38 cellular contexts compared by ENCODE assay signal in genomic region chr2:205190528-205190927, GRCh38.
"Had no signal": no experiment of that assay in that cellular context is flagged by ENCODE, and none has a peak within 500 bp of the region (broad histone marks: within the 10 kb centered on the region; RNA-seq: fewer than 3 reads in every experiment).

No MANE protein-coding gene starts in this region.

- H3K9me3 Mint-ChIP-seq: activated naive CD4-positive, alpha-beta T cell treated with anti-CD3 and anti-CD28 coated beads for 36 hours; activated naive CD4-positive, alpha-beta T cell treated with anti-CD3 and anti-CD28 coated beads, Interleukin-2, amount 10 ng/mL, durations not matched to agents 7 days and 5 days; activated naive CD4-positive, alpha-beta T cell treated with anti-CD3 and anti-CD28 coated beads, Interleukin-2, amount 50 U/mL, for 24 hours; activated naive CD4-positive, alpha-beta T cell treated with anti-CD3 and anti-CD28 coated beads, Interleukin-2, amount 50 U/mL, for 72 hours; activated T-cell treated with anti-CD3 and anti-CD28 coated beads, Interleukin-2, amount 50 U/mL, for 24 hours; activated T-cell treated with anti-CD3 and anti-CD28 coated beads, Interleukin-2, amount 50 U/mL, for 4 hours; activated T-cell treated with anti-CD3 and anti-CD28 coated beads, Interleukin-2, amount 50 U/mL, for 72 hours; activated T-helper 1 cell treated with anti-CD3 and anti-CD28 coated beads, Interleukin-12 subunit alpha, Interleukin-12 subunit beta, Interleukin-2, Interleukin-4 antibody, amounts not matched to agents 30 ng/mL and 10 ng/mL and 1 ng/mL, durations not matched to agents 14 hours and 24 hours and 36 hours; activated T-helper 17 cell treated with anti-CD3 and anti-CD28 coated beads, Interleukin-2, amount 50 U/mL, for 72 hours; activated T-helper 2 cell treated with anti-CD3 and anti-CD28 coated beads, Interferon-gamma antibody, Interleukin-2, Interleukin-4, amounts not matched to agents 10 μg/mL and 5 μg/mL and 100 μg/mL, durations not matched to agents 14 hours and 24 hours and 36 hours; brain; central memory CD8-positive, alpha-beta T cell had no signal

- H3K36me3 ChIP-seq: adrenal gland, brain microvascular endothelial cell, breast epithelium, cardiac muscle cell had no signal

- H3K4me1 Mint-ChIP-seq: activated naive CD8-positive, alpha-beta T cell treated with anti-CD3 and anti-CD28 coated beads, Interleukin-2, amount 10 ng/mL, durations not matched to agents 7 days and 5 days; activated T-helper 17 cell treated with anti-CD3 and anti-CD28 coated beads, Interleukin-2, amount 50 U/mL, for 72 hours; central memory CD8-positive, alpha-beta T cell had no signal

- DNase-seq: activated effector memory CD4-positive, alpha-beta T cell treated with anti-CD3 and anti-CD28 coated beads, Interleukin-2, amount 50 U/mL, for 16 hours; activated effector memory CD4-positive, alpha-beta T cell treated with Interleukin-2 at 50 U/mL for 16 hours; activated gamma-delta T cell; activated gamma-delta T cell treated with Interleukin-2 at 50 U/mL for 16 hours; activated naive CD4-positive, alpha-beta T cell; activated naive CD4-positive, alpha-beta T cell treated with anti-CD3 and anti-CD28 coated beads for 36 hours; activated naive CD4-positive, alpha-beta T cell treated with anti-CD3 and anti-CD28 coated beads, Interleukin-2, amount 10 ng/mL, durations not matched to agents 7 days and 5 days; activated naive CD4-positive, alpha-beta T cell treated with anti-CD3 and anti-CD28 coated beads, Interleukin-2, amount 50 U/mL, for 16 hours; activated naive CD4-positive, alpha-beta T cell treated with Interleukin-2 at 50 U/mL for 16 hours; activated naive CD8-positive, alpha-beta T cell treated with anti-CD3 and anti-CD28 coated beads, Interleukin-2, amount 10 ng/mL, durations not matched to agents 7 days and 5 days; activated T-cell treated with anti-CD3 and anti-CD28 coated beads, Interleukin-2, amount 50 U/mL, for 1 hour; activated T-cell treated with anti-CD3 and anti-CD28 coated beads, Interleukin-2, amount 50 U/mL, for 24 hours; activated T-cell treated with anti-CD3 and anti-CD28 coated beads, Interleukin-2, amount 50 U/mL, for 4 hours; activated T-cell treated with anti-CD3 and anti-CD28 coated beads, Interleukin-2, amount 50 U/mL, for 48 hours; activated T-cell treated with anti-CD3 and anti-CD28 coated beads, Interleukin-2, amount 50 U/mL, for 72 hours; adrenal gland; amniotic stem cell; amygdala; anterior cingulate cortex; aorta; body of pancreas; brain microvascular endothelial cell; caudate nucleus; central memory CD4-positive, alpha-beta T cell; cerebellar nuclear complex had no signal

- FAIRE-seq: astrocyte, bronchial epithelial cell had no signal

- H3K27ac ChIP-seq: adrenal gland, ascending aorta, body of pancreas, brain microvascular endothelial cell, breast epithelium, cardiac muscle cell had no signal

- H3K27me3 ChIP-seq: adrenal gland, ascending aorta, body of pancreas, brain microvascular endothelial cell, breast epithelium, cardiac muscle cell had no signal

- ATAC-seq: activated naive CD4-positive, alpha-beta T cell treated with anti-CD3 and anti-CD28 coated beads, Interleukin-2, amount 50 U/mL, for 72 hours; activated T-cell treated with anti-CD3 and anti-CD28 coated beads, Interleukin-2, amount 50 U/mL, for 4 hours; activated T-cell treated with anti-CD3 and anti-CD28 coated beads, Interleukin-2, amount 50 U/mL, for 72 hours; activated T-helper 17 cell treated with anti-CD3 and anti-CD28 coated beads, Interleukin-2, amount 50 U/mL, for 72 hours; body of pancreas had no signal

- H3K27me3 Mint-ChIP-seq: activated naive CD4-positive, alpha-beta T cell treated with anti-CD3 and anti-CD28 coated beads, Interleukin-2, amount 10 ng/mL, durations not matched to agents 7 days and 5 days; activated naive CD4-positive, alpha-beta T cell treated with anti-CD3 and anti-CD28 coated beads, Interleukin-2, amount 50 U/mL, for 24 hours; activated naive CD8-positive, alpha-beta T cell; activated naive CD8-positive, alpha-beta T cell treated with anti-CD3 and anti-CD28 coated beads, Interleukin-2, amount 10 ng/mL, durations not matched to agents 7 days and 5 days; activated T-cell treated with anti-CD3 and anti-CD28 coated beads, Interleukin-2, amount 50 U/mL, for 24 hours; activated T-helper 17 cell treated with anti-CD3 and anti-CD28 coated beads, Interleukin-2, amount 50 U/mL, for 72 hours; central memory CD8-positive, alpha-beta T cell had no signal

- H3K4me1 ChIP-seq: adrenal gland, ascending aorta, body of pancreas, breast epithelium had no signal

- H3K4me3 ChIP-seq: adrenal gland, ascending aorta, body of pancreas, breast epithelium, cardiac muscle cell had no signal

- H3K27ac Mint-ChIP-seq: activated naive CD4-positive, alpha-beta T cell treated with anti-CD3 and anti-CD28 coated beads for 36 hours; activated naive CD4-positive, alpha-beta T cell treated with anti-CD3 and anti-CD28 coated beads, Interleukin-2, amount 10 ng/mL, durations not matched to agents 7 days and 5 days; activated naive CD4-positive, alpha-beta T cell treated with anti-CD3 and anti-CD28 coated beads, Interleukin-2, amount 50 U/mL, for 24 hours; activated naive CD4-positive, alpha-beta T cell treated with anti-CD3 and anti-CD28 coated beads, Interleukin-2, amount 50 U/mL, for 72 hours; activated naive CD8-positive, alpha-beta T cell; activated naive CD8-positive, alpha-beta T cell treated with anti-CD3 and anti-CD28 coated beads, Interleukin-2, amount 10 ng/mL, durations not matched to agents 7 days and 5 days; activated T-cell treated with anti-CD3 and anti-CD28 coated beads, Interleukin-2, amount 50 U/mL, for 24 hours; activated T-cell treated with anti-CD3 and anti-CD28 coated beads, Interleukin-2, amount 50 U/mL, for 72 hours; activated T-helper 1 cell treated with anti-CD3 and anti-CD28 coated beads, Interleukin-12 subunit alpha, Interleukin-12 subunit beta, Interleukin-2, Interleukin-4 antibody, amounts not matched to agents 30 ng/mL and 10 ng/mL and 1 ng/mL, durations not matched to agents 14 hours and 24 hours and 36 hours; activated T-helper 17 cell treated with anti-CD3 and anti-CD28 coated beads, Interleukin-2, amount 50 U/mL, for 72 hours; activated T-helper 2 cell treated with anti-CD3 and anti-CD28 coated beads, Interferon-gamma antibody, Interleukin-2, Interleukin-4, amounts not matched to agents 10 μg/mL and 5 μg/mL and 100 μg/mL, durations not matched to agents 14 hours and 24 hours and 36 hours had no signal

- H3K9me3 ChIP-seq: adrenal gland, ascending aorta, body of pancreas, breast epithelium had no signal

- H3K4me3 Mint-ChIP-seq: activated naive CD4-positive, alpha-beta T cell treated with anti-CD3 and anti-CD28 coated beads for 36 hours; activated naive CD4-positive, alpha-beta T cell treated with anti-CD3 and anti-CD28 coated beads, Interleukin-2, amount 10 ng/mL, durations not matched to agents 7 days and 5 days; activated naive CD4-positive, alpha-beta T cell treated with anti-CD3 and anti-CD28 coated beads, Interleukin-2, amount 50 U/mL, for 24 hours; activated naive CD8-positive, alpha-beta T cell; activated naive CD8-positive, alpha-beta T cell treated with anti-CD3 and anti-CD28 coated beads, Interleukin-2, amount 10 ng/mL, durations not matched to agents 7 days and 5 days; activated T-cell treated with anti-CD3 and anti-CD28 coated beads, Interleukin-2, amount 50 U/mL, for 24 hours; activated T-cell treated with anti-CD3 and anti-CD28 coated beads, Interleukin-2, amount 50 U/mL, for 4 hours; activated T-cell treated with anti-CD3 and anti-CD28 coated beads, Interleukin-2, amount 50 U/mL, for 72 hours; activated T-helper 1 cell treated with anti-CD3 and anti-CD28 coated beads, Interleukin-12 subunit alpha, Interleukin-12 subunit beta, Interleukin-2, Interleukin-4 antibody, amounts not matched to agents 30 ng/mL and 10 ng/mL and 1 ng/mL, durations not matched to agents 14 hours and 24 hours and 36 hours; activated T-helper 17 cell treated with anti-CD3 and anti-CD28 coated beads, Interleukin-2, amount 50 U/mL, for 72 hours; brain; central memory CD8-positive, alpha-beta T cell had no signal

- H3K36me3 Mint-ChIP-seq: activated naive CD4-positive, alpha-beta T cell treated with anti-CD3 and anti-CD28 coated beads, Interleukin-2, amount 50 U/mL, for 24 hours; activated naive CD4-positive, alpha-beta T cell treated with anti-CD3 and anti-CD28 coated beads, Interleukin-2, amount 50 U/mL, for 72 hours; activated naive CD8-positive, alpha-beta T cell; activated naive CD8-positive, alpha-beta T cell treated with anti-CD3 and anti-CD28 coated beads, Interleukin-2, amount 10 ng/mL, durations not matched to agents 7 days and 5 days; brain had no signal
